ENCODE assay signal across 8 cellular contexts in genomic region chr12:32106153-32106516, GRCh38. TPM values are rescaled to one million over a fixed set of nuclear protein-coding genes. Genes with fewer than 3 reads are reported as not detected.
DNase-seq lines count a peak whose midpoint lies in the region; ATAC-seq and TF ChIP-seq lines count a peak whose summit lies in the region.

No MANE protein-coding gene starts in this region.

- intact Hi-C loops in body of pancreas (cut with DNase I) (no loop called here), lower lobe of right lung (cut with DNase I) (no loop called here), upper lobe of right lung (cut with DNase I) (no loop called here)

- DNase-seq in AG09309 (ENCODE audit: low read depth) (no peak), body of pancreas (no peak), lower lobe of right lung (no peak), upper lobe of right lung (no peak)

- H3K9me3 ChIP-seq in body of pancreas (no peaks in the 10 kb centered on the region), lower lobe of right lung (no peaks in the 10 kb centered on the region), upper lobe of right lung (no peaks in the 10 kb centered on the region)

- peaks cover 15% of the 10 kb centered on the region for H3K4me1 ChIP-seq in body of pancreas
- peaks cover 23% of the 10 kb centered on the region for H3K4me1 ChIP-seq in lower lobe of right lung
- H3K4me1 ChIP-seq in upper lobe of right lung: peaks cover 7% of the 10 kb centered on the region

- 16 to 17% methylated on average over 12 to 23 of the region's 23 CpGs for WGBS in body of pancreas, 2 donors

- ATAC-seq in HG02642 (IDR thresholded peaks at IDR 0.05; ENCODE audit: poor library complexity, unreplicated experiment) (peak; percentile 1), body of pancreas (no peak), lower lobe of right lung (peak in 1 of 2 donors; percentile 13), upper lobe of right lung (no peak), GM18861 (IDR thresholded peaks at IDR 0.05; ENCODE audit: unreplicated experiment) (no peak), HG03039 (IDR thresholded peaks at IDR 0.05; ENCODE audit: unreplicated experiment) (no peak), HG02798 (IDR thresholded peaks at IDR 0.05; ENCODE audit: poor library complexity, unreplicated experiment) (no peak)

- no peaks in the 10 kb centered on the region for H3K27me3 ChIP-seq in body of pancreas
- no peaks in the 10 kb centered on the region for H3K27me3 ChIP-seq in lower lobe of right lung (ENCODE audit: low read depth)
- no peaks in the 10 kb centered on the region for H3K27me3 ChIP-seq in upper lobe of right lung

- H3K36me3 ChIP-seq in body of pancreas (replicated peaks in 1 of 2; ENCODE audit: insufficient read depth in 1 of 2, low read depth in 2 of 2) (no peaks in the 10 kb centered on the region), lower lobe of right lung (no peaks in the 10 kb centered on the region), upper lobe of right lung (no peaks in the 10 kb centered on the region)

- TF ChIP-seq POLR2A in body of pancreas (IDR thresholded peaks at IDR 0.05): no peak

- TF ChIP-seq CTCF in AG09309 (IDR thresholded peaks at IDR 0.05; ENCODE audit: control insufficient read depth, insufficient read depth, low read depth, low read length, missing control alignments) (no peak), body of pancreas (IDR thresholded peaks at IDR 0.05) (no peak), lower lobe of right lung (IDR thresholded peaks at IDR 0.05) (no peak), upper lobe of right lung (IDR thresholded peaks at IDR 0.05) (no peak)

- H3K4me3 ChIP-seq in AG09309 (ENCODE audit: control insufficient read depth, low read depth, low read length) (peak overlapping the region; percentile 89), body of pancreas (peak overlapping the region; percentile 72 to 92), lower lobe of right lung (peak overlapping the region; percentile 99), upper lobe of right lung (peak overlapping the region; percentile 90)

- H3K27ac ChIP-seq in body of pancreas (peak overlapping the region in 3 of 4 donors; percentile 70 to 83 (median 75)), lower lobe of right lung (peak overlapping the region; percentile 82), upper lobe of right lung (peak overlapping the region; percentile 75)

RNA-seq across cellular contexts. Expression of gene BICD1, which starts 0.5 kb away (rescaled TPM):
- total RNA-seq in body of pancreas (1 to 10 TPM; 3.0 to 6.2 TPM), lower lobe of right lung (11.0 TPM), upper lobe of right lung (18.0 TPM)
